In the genomic region with DNA sequence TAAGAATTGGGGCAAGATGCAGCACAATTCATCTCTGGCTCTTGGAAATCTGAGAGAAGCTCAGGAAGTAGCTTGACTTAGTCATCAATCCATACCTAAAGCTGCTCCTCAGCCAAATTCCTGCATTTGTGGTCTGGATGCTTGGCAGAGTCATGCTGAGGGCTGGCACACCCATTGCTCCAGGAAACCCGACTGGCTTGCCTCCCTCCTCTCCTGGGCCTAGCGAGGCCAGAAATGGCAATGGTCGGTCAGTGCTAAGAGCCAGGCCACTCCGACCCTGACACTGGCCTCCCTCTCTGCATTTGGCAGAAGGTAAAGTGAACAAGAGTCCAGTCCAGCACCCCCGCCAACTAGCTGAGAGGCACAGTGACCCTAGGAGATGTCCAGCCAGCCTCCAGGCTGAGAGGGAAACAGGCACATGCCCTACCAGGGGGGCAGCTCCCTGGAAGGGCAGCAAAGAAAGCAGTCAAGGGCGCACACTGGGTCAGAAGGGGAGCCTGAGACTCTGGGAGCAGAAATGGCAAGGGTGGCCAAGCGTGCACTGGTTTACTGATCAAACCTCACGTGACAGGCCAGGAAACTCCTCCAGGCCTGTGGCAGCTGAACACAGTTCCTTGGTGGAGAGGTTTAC, we compare ENCODE assay signal across 2 cellular contexts.
TF ChIP-seq lines count a peak whose summit lies in the region.

No MANE protein-coding gene starts in this region.

TF ChIP-seq in K562, 482 proteins besides CTCF, POLR2A, EP300 and RAD21:
- TF ChIP-seq RBFOX2 (IDR thresholded peaks at IDR 0.05; ENCODE audit: low read depth, low read length) (0 out of 2 replicates have a peak, but pooled peaks have one; percentile 32), ZNF140 (CRISPR knock-in tag; IDR thresholded peaks at IDR 0.05) (no peak), POLR2AphosphoS2 (IDR thresholded peaks at IDR 0.05; ENCODE audit: low read length) (peak; percentile 35; the same call in 1 of the 2 replicates), POLR2G (IDR thresholded peaks at IDR 0.05; ENCODE audit: low read depth, low read length) (peak; percentile 57), SUPT5H (IDR thresholded peaks at IDR 0.05) (peak; percentile 51; the same call in 1 of the 2 replicates)

TF ChIP-seq in WTC11, 78 proteins besides CTCF, POLR2A, EP300 and RAD21:
- TF ChIP-seq ZNF671 (CRISPR knock-in tag; IDR thresholded peaks at IDR 0.05) (no peak), NR1H2 (CRISPR knock-in tag; IDR thresholded peaks at IDR 0.05) (no peak), ESRRA (CRISPR knock-in tag; IDR thresholded peaks at IDR 0.05; ENCODE audit: borderline replicate concordance) (no peak), NFE2L1 (CRISPR knock-in tag; IDR thresholded peaks at IDR 0.05) (no peak), ZNF423 (CRISPR knock-in tag; IDR thresholded peaks at IDR 0.05) (no peak), FOXP1 (CRISPR knock-in tag; IDR thresholded peaks at IDR 0.05; ENCODE audit: borderline replicate concordance) (no peak)
- TF ChIP-seq, protein P1, sequence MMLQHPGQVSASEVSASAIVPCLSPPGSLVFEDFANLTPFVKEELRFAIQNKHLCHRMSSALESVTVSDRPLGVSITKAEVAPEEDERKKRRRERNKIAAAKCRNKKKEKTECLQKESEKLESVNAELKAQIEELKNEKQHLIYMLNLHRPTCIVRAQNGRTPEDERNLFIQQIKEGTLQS (CRISPR knock-in tag; conservative IDR thresholded peaks at IDR 0.05), result no peak
- TF ChIP-seq, protein P2, sequence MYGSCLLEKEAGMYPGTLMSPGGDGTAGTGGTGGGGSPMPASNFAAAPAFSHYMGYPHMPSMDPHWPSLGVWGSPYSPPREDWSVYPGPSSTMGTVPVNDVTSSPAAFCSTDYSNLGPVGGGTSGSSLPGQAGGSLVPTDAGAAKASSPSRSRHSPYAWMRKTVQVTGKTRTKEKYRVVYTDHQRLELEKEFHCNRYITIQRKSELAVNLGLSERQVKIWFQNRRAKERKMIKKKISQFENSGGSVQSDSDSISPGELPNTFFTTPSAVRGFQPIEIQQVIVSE (CRISPR knock-in tag; IDR thresholded peaks at IDR 0.05; ENCODE audit: borderline replicate concordance), result no peak
- TF ChIP-seq, protein P3, sequence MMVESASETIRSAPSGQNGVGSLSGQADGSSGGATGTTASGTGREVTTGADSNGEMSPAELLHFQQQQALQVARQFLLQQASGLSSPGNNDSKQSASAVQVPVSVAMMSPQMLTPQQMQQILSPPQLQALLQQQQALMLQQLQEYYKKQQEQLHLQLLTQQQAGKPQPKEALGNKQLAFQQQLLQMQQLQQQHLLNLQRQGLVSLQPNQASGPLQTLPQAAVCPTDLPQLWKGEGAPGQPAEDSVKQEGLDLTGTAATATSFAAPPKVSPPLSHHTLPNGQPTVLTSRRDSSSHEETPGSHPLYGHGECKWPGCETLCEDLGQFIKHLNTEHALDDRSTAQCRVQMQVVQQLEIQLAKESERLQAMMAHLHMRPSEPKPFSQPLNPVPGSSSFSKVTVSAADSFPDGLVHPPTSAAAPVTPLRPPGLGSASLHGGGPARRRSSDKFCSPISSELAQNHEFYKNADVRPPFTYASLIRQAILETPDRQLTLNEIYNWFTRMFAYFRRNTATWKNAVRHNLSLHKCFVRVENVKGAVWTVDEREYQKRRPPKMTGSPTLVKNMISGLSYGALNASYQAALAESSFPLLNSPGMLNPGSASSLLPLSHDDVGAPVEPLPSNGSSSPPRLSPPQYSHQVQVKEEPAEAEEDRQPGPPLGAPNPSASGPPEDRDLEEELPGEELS (CRISPR knock-in tag; IDR thresholded peaks at IDR 0.05), result no peak
